ENCODE assay signal across 8 cellular contexts in the genomic region with DNA sequence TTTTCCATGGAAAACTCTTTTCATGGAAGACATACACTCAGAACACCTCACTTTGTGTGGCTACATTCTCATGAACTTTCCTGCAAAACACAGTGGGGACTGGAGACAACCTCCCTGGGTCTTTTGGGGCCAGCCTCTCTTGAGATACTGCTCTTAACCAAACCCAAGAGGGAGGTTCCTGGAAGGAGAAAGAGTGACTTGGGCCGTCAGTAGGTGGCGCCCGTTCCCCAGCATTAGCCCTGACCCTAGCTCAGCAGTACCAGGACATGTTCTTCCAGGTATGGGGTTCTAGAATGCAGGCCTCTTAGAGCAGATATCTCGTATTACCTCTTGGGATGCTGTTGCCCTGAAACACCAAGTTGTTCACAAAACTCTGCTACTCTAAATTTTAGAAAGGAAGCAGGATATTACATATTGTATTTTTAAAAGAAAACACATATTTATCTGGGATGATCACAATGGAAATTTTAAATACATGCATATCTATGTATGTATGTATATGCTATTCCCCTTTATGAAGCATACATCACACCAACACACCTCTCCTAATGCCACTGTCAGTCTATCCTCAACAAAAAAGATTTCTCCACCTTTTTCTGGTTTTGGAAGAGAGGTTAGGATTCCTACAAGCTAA. TPM values are rescaled to one million over a fixed set of nuclear protein-coding genes. Genes with fewer than 3 reads are reported as not detected.
A peak's percentile ranks its signal among the peaks of the same experiment; 100 is the strongest.
DNase-seq lines count a peak whose midpoint lies in the region; ATAC-seq and TF ChIP-seq lines count a peak whose summit lies in the region.

No MANE protein-coding gene starts in this region.

- ATAC-seq in GM18861 (IDR thresholded peaks at IDR 0.05; ENCODE audit: unreplicated experiment) (peak; percentile 89), HG03045 (IDR thresholded peaks at IDR 0.05; ENCODE audit: unreplicated experiment) (peak; percentile 79)
- peak; percentile 68 to 92 for ATAC-seq in activated CD4-positive, CD25-positive, alpha-beta regulatory T cell treated with anti-CD3 and anti-CD28 coated beads, Interleukin-2, amount 50 U/mL, for 24 hours
- ATAC-seq in central memory CD8-positive, alpha-beta T cell (replicated peaks; ENCODE audit: extremely low read depth, poor library complexity, severe bottlenecking), result peak; percentile 80

- 8% methylated on average over 4 of the region's 4 CpGs for WGBS in liver

- H3K36me3 Mint-ChIP-seq in central memory CD8-positive, alpha-beta T cell (ENCODE audit: insufficient read depth), result peaks cover 2% of the 10 kb centered on the region

- no peaks in the 10 kb centered on the region for H3K4me1 ChIP-seq in liver (ENCODE audit: control insufficient read depth in 4 of 4, insufficient read depth in 4 of 4, low read length in 3 of 4)

- no peak for DNase-seq in AG09309 (ENCODE audit: low read depth)
- peak; percentile 73 for DNase-seq in NCI-H2171 treated with DMSO at 0.1 percent for 48 hours (lab: John Stamatoyannopoulos, UW)
- peak; percentile 38 to 50 for DNase-seq in central memory CD8-positive, alpha-beta T cell (ENCODE audit: low spot score in 2 of 2)
- DNase-seq in stimulated activated CD8-positive, alpha-beta memory T cell treated with anti-CD3 and anti-CD28 coated beads, Interleukin-15, amount 100 ng/mL, for 1 hour (ENCODE audit: low read depth), result peak; percentile 41

- H3K9me3 ChIP-seq in liver (ENCODE audit: control insufficient read depth in 4 of 4, low read length in 3 of 4), result no peaks in the 10 kb centered on the region

- no peaks in the 10 kb centered on the region for H3K27me3 ChIP-seq in liver (ENCODE audit: control insufficient read depth in 4 of 4, insufficient read depth in 4 of 4, low read length in 3 of 4)

- no peaks in the 10 kb centered on the region for H3K36me3 ChIP-seq in liver (ENCODE audit: control insufficient read depth in 4 of 4, insufficient read depth in 3 of 4, low read depth in 1 of 4, low read length in 3 of 4)

- TF ChIP-seq CTCF in AG09309 (IDR thresholded peaks at IDR 0.05; ENCODE audit: control insufficient read depth, insufficient read depth, low read depth, low read length, missing control alignments), result peak; percentile 96
- TF ChIP-seq CTCF in liver (IDR thresholded peaks at IDR 0.05; ENCODE audit: low read depth, low read length, missing input control), result peak; percentile 84

- no peak overlapping the region for H3K9ac ChIP-seq in liver (ENCODE audit: low read depth in 1 of 2, low read length in 2 of 2)

- TF ChIP-seq RAD21 in liver (IDR thresholded peaks at IDR 0.05), result peak; percentile 98

- H3K4me3 ChIP-seq in AG09309 (ENCODE audit: control insufficient read depth, low read depth, low read length) (no peak overlapping the region), liver (ENCODE audit: low read depth in 1 of 3, low read length in 3 of 3) (no peak overlapping the region)

- H3K27ac Mint-ChIP-seq in central memory CD8-positive, alpha-beta T cell (ENCODE audit: low read depth), result no peak overlapping the region

- H3K27me3 Mint-ChIP-seq in central memory CD8-positive, alpha-beta T cell, result peaks cover 22% of the 10 kb centered on the region

- no peak overlapping the region for H3K4me3 Mint-ChIP-seq in central memory CD8-positive, alpha-beta T cell

- H3K27ac ChIP-seq in liver (ENCODE audit: low read depth in 1 of 2, low read length in 2 of 2), result no peak overlapping the region

- no peaks in the 10 kb centered on the region for H3K9me3 Mint-ChIP-seq in central memory CD8-positive, alpha-beta T cell

- H3K4me1 Mint-ChIP-seq in central memory CD8-positive, alpha-beta T cell, result no peaks in the 10 kb centered on the region

TF ChIP-seq in liver, 16 proteins besides CTCF, POLR2A, EP300 and RAD21:
- no peak for TF ChIP-seq FOXA1 (IDR thresholded peaks at IDR 0.05)
- TF ChIP-seq RXRA (IDR thresholded peaks at IDR 0.05), result peak in 1 of 2 donors; percentile 43
- peak in 1 of 2 donors; percentile 16 for TF ChIP-seq HNF4A (conservative IDR thresholded peaks at IDR 0.05)
TF ChIP-seq in liver: peak in this region for 2.

RNA-seq across cellular contexts. Expression of a gene that starts 15.8 kb away (rescaled TPM):
- total RNA-seq in liver, result 10 to 100 TPM in 1 of 2 donors, 1 to 10 TPM in 1; 9.7 to 25.9 TPM
- 1 to 10 TPM; 4.2 to 5.9 TPM for polyA plus RNA-seq in liver
